Comparison of ENCODE assay signal across 16 cellular contexts in the genomic region with DNA sequence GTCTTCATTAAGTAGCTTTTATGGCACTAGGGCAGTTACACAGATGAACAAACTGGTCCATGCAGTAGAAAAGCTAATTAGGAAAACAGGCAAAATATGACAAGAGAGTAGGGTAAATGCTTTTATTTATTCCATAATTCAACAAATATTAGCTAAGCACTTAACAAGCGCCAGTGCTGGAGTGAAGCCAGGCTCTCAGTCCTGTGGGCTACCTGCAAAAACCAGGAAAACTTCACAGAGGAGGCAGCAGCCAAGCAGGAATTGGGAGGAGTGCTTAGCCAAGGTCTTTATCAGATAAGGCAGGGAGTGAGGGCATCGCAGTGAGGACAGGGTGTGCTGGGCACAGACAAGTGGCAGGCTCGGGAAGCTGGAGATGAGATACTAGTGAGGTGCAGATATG. TPM values are rescaled to one million over a fixed set of nuclear protein-coding genes. Genes with fewer than 3 reads are reported as not detected.
A peak's percentile ranks its signal among the peaks of the same experiment; 100 is the strongest.
DNase-seq lines count a peak whose midpoint lies in the region; ATAC-seq and TF ChIP-seq lines count a peak whose summit lies in the region.
"Had no signal": no experiment of that assay in that cellular context is flagged by ENCODE, and none has a peak within 500 bp of the region (broad histone marks: within the 10 kb centered on the region; RNA-seq: fewer than 3 reads in every experiment).

No MANE protein-coding gene starts in this region.

- TF ChIP-seq CTCF in left ventricle myocardium inferior (IDR thresholded peaks at IDR 0.05; ENCODE audit: borderline replicate concordance): no peak
- TF ChIP-seq CTCF in mucosa of descending colon (IDR thresholded peaks at IDR 0.05): no peak
- TF ChIP-seq CTCF in upper lobe of right lung (IDR thresholded peaks at IDR 0.05): no peak

- intact Hi-C loops in left ventricle myocardium inferior (cut with micrococcal nuclease): no loop called here
- intact Hi-C loops in cardiac septum (cut with DNase I): loop anchor here (10.0 kb wide), 1 partner anchor 413 kb away; the partner anchor contains the start of gene COMTD1
- intact Hi-C loops in mucosa of descending colon (cut with DNase I, micrococcal nuclease): no loop called here
- intact Hi-C loops in upper lobe of right lung (cut with DNase I): no loop called here

- no peak for DNase-seq in left ventricle myocardium inferior
- DNase-seq in cardiac septum (ENCODE audit: low spot score): no peak
- peak; percentile 87 for DNase-seq in NCI-H748 treated with DMSO at 0.1 percent for 48 hours (lab: John Stamatoyannopoulos, UW)
- peak in 2 of 3 donors; percentile 19 to 38 for DNase-seq in mucosa of descending colon
- DNase-seq in upper lobe of right lung: peak; percentile 70
- DNase-seq in activated gamma-delta T cell (lab: John Stamatoyannopoulos, UW): no peak
- DNase-seq in cortex of kidney (lab: John Stamatoyannopoulos, UW): no peak
- DNase-seq in NCI-H82 treated with DMSO at 0.1 percent for 48 hours (lab: John Stamatoyannopoulos, UW; ENCODE audit: unreplicated experiment): no peak
- DNase-seq: activated CD4-positive, alpha-beta T cell treated with anti-CD3 and anti-CD28 coated beads for 1 hour; activated T-cell treated with anti-CD3 and anti-CD28 coated beads, Interleukin-2, amount 50 U/mL, for 1 hour; amniotic stem cell; MG63; NCI-H446 treated with DMSO at 0.1 percent for 48 hours; nucleus accumbens; spleen; substantia nigra had no signal

- ATAC-seq in mucosa of descending colon (no peak), upper lobe of right lung (peak; percentile 1)

- H3K27me3 ChIP-seq in left ventricle myocardium inferior (ENCODE audit: low read depth) (no peaks in the 10 kb centered on the region), upper lobe of right lung (no peaks in the 10 kb centered on the region)
- H3K27me3 ChIP-seq: MG63, spleen had no signal

- peaks cover 38% of the 10 kb centered on the region for H3K4me1 ChIP-seq in left ventricle myocardium inferior
- peaks cover 12% of the 10 kb centered on the region for H3K4me1 ChIP-seq in mucosa of descending colon (ENCODE audit: low read depth)
- peaks cover 35% of the 10 kb centered on the region for H3K4me1 ChIP-seq in upper lobe of right lung

- H3K9me3 ChIP-seq in left ventricle myocardium inferior (replicated peaks) (peaks cover 11% of the 10 kb centered on the region), mucosa of descending colon (no peaks in the 10 kb centered on the region), upper lobe of right lung (peaks cover 4% of the 10 kb centered on the region)

- H3K36me3 ChIP-seq in left ventricle myocardium inferior: no peaks in the 10 kb centered on the region
- H3K36me3 ChIP-seq in mucosa of descending colon (ENCODE audit: low read depth): peaks cover 4% of the 10 kb centered on the region
- no peaks in the 10 kb centered on the region for H3K36me3 ChIP-seq in upper lobe of right lung
- H3K36me3 ChIP-seq: MG63, spleen had no signal

- peak overlapping the region; percentile 96 for H3K27ac ChIP-seq in left ventricle myocardium inferior (replicated peaks)
- H3K27ac ChIP-seq in upper lobe of right lung: no peak overlapping the region

- H3K4me3 ChIP-seq in left ventricle myocardium inferior (no peak overlapping the region), mucosa of descending colon (no peak overlapping the region), upper lobe of right lung (no peak overlapping the region)
- H3K4me3 ChIP-seq: MG63, spleen had no signal

RNA-seq across cellular contexts. Expression of gene KAT6B, which starts 4.9 kb away (rescaled TPM):
- total RNA-seq in left ventricle myocardium inferior: 41.0 TPM
- total RNA-seq in cardiac septum: 47.5 TPM
- 10 to 100 TPM; 29.5 to 60.5 (median 39.3) TPM for total RNA-seq in mucosa of descending colon
- total RNA-seq in upper lobe of right lung: 45.4 TPM

Comparison
In these comparisons a context has a peak if more than half of its experiments do, and no peak if none do; other contexts are left out.
1. DNase-seq: peak in NCI-H748 treated with DMSO at 0.1 percent for 48 hours (single experiment), mucosa of descending colon (2 of 3) and upper lobe of right lung (single experiment); none in left ventricle myocardium inferior (single experiment), cardiac septum (single experiment), activated gamma-delta T cell (single experiment), cortex of kidney (single experiment) and NCI-H82 treated with DMSO at 0.1 percent for 48 hours (single experiment).